ENCODE assay signal across 8 cellular contexts in the genomic region with DNA sequence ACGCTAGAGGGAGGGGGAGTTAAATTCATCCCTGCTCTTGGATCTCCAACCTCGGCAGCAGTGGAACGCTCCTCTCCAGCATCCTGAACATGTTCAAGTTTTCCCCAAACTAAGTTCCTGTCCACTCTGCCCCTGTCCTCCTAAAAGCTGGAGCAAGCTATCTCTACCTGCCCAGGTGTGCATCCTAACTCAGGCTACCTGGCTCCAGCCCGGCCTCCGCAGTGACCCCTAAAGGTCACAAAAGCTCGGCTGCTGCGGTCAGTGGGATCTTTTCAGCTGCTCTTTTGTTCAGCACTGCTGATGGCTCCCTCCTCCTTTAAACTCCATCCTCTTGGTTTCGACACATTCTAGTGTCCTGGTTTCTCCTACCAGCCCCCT. TPM values are rescaled to one million over a fixed set of nuclear protein-coding genes. Genes with fewer than 3 reads are reported as not detected.
DNase-seq lines count a peak whose midpoint lies in the region; ATAC-seq, FAIRE-seq and TF ChIP-seq lines count a peak whose summit lies in the region.

No MANE protein-coding gene starts in this region.

- H3K27me3 ChIP-seq in heart right ventricle (no peaks in the 10 kb centered on the region), upper lobe of left lung (no peaks in the 10 kb centered on the region)

- peaks cover 3% of the 10 kb centered on the region for H3K36me3 Mint-ChIP-seq in activated naive CD8-positive, alpha-beta T cell

- WGBS in heart right ventricle, 2 donors: 23 to 38% methylated on average over 8 of the region's 8 CpGs
- 46 to 56% methylated on average over 8 of the region's 8 CpGs for WGBS in upper lobe of left lung, 2 donors

- peak overlapping the region; percentile 89 for H3K27ac Mint-ChIP-seq in activated naive CD8-positive, alpha-beta T cell

- FAIRE-seq in kidney (lab: Jason Lieb, UNC): no peak

- DNase-seq in heart right ventricle: no peak
- DNase-seq in Right ventricle myocardium superior: no peak
- DNase-seq in kidney: no peak
- DNase-seq in upper lobe of left lung: no peak
- DNase-seq in stimulated activated CD4-positive, alpha-beta T cell treated with anti-CD3 and anti-CD28 coated beads, Interleukin-2, amount 100 ng/mL, for 24 hours: no peak

- no peaks in the 10 kb centered on the region for H3K27me3 Mint-ChIP-seq in activated naive CD8-positive, alpha-beta T cell

- H3K36me3 ChIP-seq in heart right ventricle (peaks cover 0 to 5% (median 0%) of the 10 kb centered on the region in 9 donors), kidney (ENCODE audit: control insufficient read depth in 1 of 2, insufficient read depth in 2 of 2, low read length in 2 of 2) (no peaks in the 10 kb centered on the region), upper lobe of left lung (no peaks in the 10 kb centered on the region)

- intact Hi-C loops in heart right ventricle (cut with DNase I): no loop called here
- intact Hi-C loops in Right ventricle myocardium superior (cut with DNase I): no loop called here
- intact Hi-C loops in kidney (cut with DNase I): no loop called here

- H3K27ac ChIP-seq in heart right ventricle: peak overlapping the region in 9 of 10 donors; percentile 5 to 94 (median 92)
- H3K27ac ChIP-seq in kidney (ENCODE audit: low read depth in 2 of 2, low read length in 2 of 2): no peak overlapping the region
- peak overlapping the region in 1 of 4 donors; percentile 86 for H3K27ac ChIP-seq in upper lobe of left lung

- no peak for ATAC-seq in heart right ventricle
- no peak for ATAC-seq in Right ventricle myocardium superior (ENCODE audit: poor library complexity)
- no peak for ATAC-seq in upper lobe of left lung (ENCODE audit: low FRiP score in 2 of 2)
- ATAC-seq in GM21390 (IDR thresholded peaks at IDR 0.05; ENCODE audit: unreplicated experiment): no peak
- no peak for ATAC-seq in HG03097 (IDR thresholded peaks at IDR 0.05; ENCODE audit: low FRiP score, unreplicated experiment)

- H3K4me3 ChIP-seq in heart right ventricle (peak overlapping the region; percentile 60 to 98 (median 88)), kidney (ENCODE audit: low read length in 2 of 2) (peak overlapping the region; percentile 78 to 80), upper lobe of left lung (peak overlapping the region in 3 of 4 donors; percentile 90 to 97 (median 94))

- H3K4me3 Mint-ChIP-seq in activated naive CD8-positive, alpha-beta T cell: peak overlapping the region; percentile 95

- TF ChIP-seq CTCF in heart right ventricle (IDR thresholded peaks at IDR 0.05): no peak
- TF ChIP-seq CTCF in kidney (IDR thresholded peaks at IDR 0.05; ENCODE audit: borderline replicate concordance, extremely low read depth, insufficient read depth): peak; percentile 9
- TF ChIP-seq CTCF in upper lobe of left lung (IDR thresholded peaks at IDR 0.05): no peak

- H3K4me1 ChIP-seq in heart right ventricle (peaks cover 6 to 83% (median 68%) of the 10 kb centered on the region in 9 donors), kidney (ENCODE audit: control insufficient read depth in 1 of 2, insufficient read depth in 1 of 2, low read depth in 1 of 2, low read length in 2 of 2) (peaks cover 10 to 13% of the 10 kb centered on the region in 2 donors), upper lobe of left lung (peaks cover 32 to 52% (median 39%) of the 10 kb centered on the region in 4 donors)

- peaks cover 62% of the 10 kb centered on the region for H3K4me1 Mint-ChIP-seq in activated naive CD8-positive, alpha-beta T cell (ENCODE audit: low read depth)

- H3K9me3 Mint-ChIP-seq in activated naive CD8-positive, alpha-beta T cell (ENCODE audit: low read depth): no peaks in the 10 kb centered on the region

- TF ChIP-seq EP300 in upper lobe of left lung (IDR thresholded peaks at IDR 0.05): no peak

- H3K9me3 ChIP-seq in heart right ventricle (no peaks in the 10 kb centered on the region), kidney (ENCODE audit: control insufficient read depth in 1 of 2, low read length in 2 of 2) (no peaks in the 10 kb centered on the region), upper lobe of left lung (no peaks in the 10 kb centered on the region)

- peak overlapping the region in 1 of 2 donors; percentile 68 for H3K9ac ChIP-seq in kidney (ENCODE audit: low read length in 2 of 2)

- TF ChIP-seq POLR2A in upper lobe of left lung (IDR thresholded peaks at IDR 0.05): no peak

RNA-seq across cellular contexts. Expression of a gene that starts 1.4 kb away (rescaled TPM):
- total RNA-seq in heart right ventricle (100 to 1,000 TPM in 9 of 10 donors, 10 to 100 TPM in 1; 97.7 to 307 (median 225) TPM), Right ventricle myocardium superior (196 TPM), kidney (19.5 TPM), upper lobe of left lung (10 to 100 TPM; 10.1 to 53.4 (median 26.5) TPM)
- polyA plus RNA-seq in heart right ventricle (10 to 100 TPM; 40.9 to 73.3 TPM), kidney (ENCODE audit: insufficient read depth, low read depth, low replicate concordance) (7.6 TPM)

RNA-seq across cellular contexts. Expression of a gene that starts 35.9 kb away (rescaled TPM):
- total RNA-seq in heart right ventricle (100 to 1,000 TPM; 381 to 939 (median 762) TPM), Right ventricle myocardium superior (506 TPM), kidney (1.5 TPM), upper lobe of left lung (1 to 10 TPM in 5 of 6 donors, under 1 TPM in 1; 0.59 to 6.3 (median 2.8) TPM)
- polyA plus RNA-seq in heart right ventricle (100 to 1,000 TPM; 163 to 192 TPM), kidney (ENCODE audit: insufficient read depth, low read depth, low replicate concordance) (1.1 TPM)

Comparison
In these comparisons a context has a peak if more than half of its experiments do, and no peak if none do; other contexts are left out.
1. H3K27ac ChIP-seq: peak in heart right ventricle (9 of 10); none in kidney (0 of 2).
2. RNA of a gene that starts 35.9 kb away (total RNA-seq): 381 to 939 TPM in heart right ventricle and 506 TPM in Right ventricle myocardium superior (single experiment); 0.59 to 6.3 TPM in upper lobe of left lung and 1.5 TPM in kidney (single experiment); every median in the first group is over 10 times any median in the second.
3. Peak in every context shown above with its lines, with median percentiles within 50 percentile points of each other: H3K4me3 ChIP-seq.